ENCODE assay signal across 17 cellular contexts in the genomic region with DNA sequence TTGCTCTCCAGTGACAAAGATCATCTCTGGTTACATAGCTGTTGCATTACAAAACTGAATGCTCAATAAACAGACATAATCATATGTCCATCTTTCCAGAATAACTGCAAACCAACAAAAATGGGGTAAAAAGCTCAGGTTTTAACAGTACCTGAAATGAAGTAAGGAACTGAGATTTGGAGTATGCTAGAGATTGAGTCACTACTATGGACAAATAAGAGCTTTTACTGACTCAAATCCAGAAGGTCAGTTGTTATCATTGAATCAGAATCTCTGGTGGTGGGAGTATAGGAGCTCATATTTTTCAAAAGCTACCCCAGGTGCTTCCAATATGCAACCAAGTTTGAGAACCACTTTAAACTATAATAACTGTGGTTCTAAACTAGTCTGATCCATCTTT.
"Had no signal": no experiment of that assay in that cellular context is flagged by ENCODE, and none has a peak within 500 bp of the region (broad histone marks: within the 10 kb centered on the region; RNA-seq: fewer than 3 reads in every experiment).

No MANE protein-coding gene starts in this region.

- H3K27ac ChIP-seq: hepatocyte, parathyroid adenoma, thoracic aorta had no signal

- H3K36me3 Mint-ChIP-seq: natural killer cell had no signal

- H3K27me3 Mint-ChIP-seq: activated T-cell treated with anti-CD3 and anti-CD28 coated beads, Interleukin-2, amount 50 U/mL, for 24 hours; effector memory CD8-positive, alpha-beta T cell had no signal

- H3K4me3 ChIP-seq: hepatocyte, mucosa of descending colon, smooth muscle cell, thoracic aorta had no signal

- H3K9me3 ChIP-seq: mucosa of descending colon, thoracic aorta had no signal

- H2AFZ ChIP-seq: hepatocyte, parathyroid adenoma had no signal

- ATAC-seq: effector memory CD8-positive, alpha-beta T cell; mucosa of descending colon; natural killer cell; sciatic nerve had no signal

- H3K36me3 ChIP-seq: thoracic aorta had no signal

- H3K27me3 ChIP-seq: hepatocyte had no signal

- H3K9ac ChIP-seq: parathyroid adenoma had no signal

- H3K4me3 Mint-ChIP-seq: activated T-cell treated with anti-CD3 and anti-CD28 coated beads, Interleukin-2, amount 50 U/mL, for 24 hours; effector memory CD8-positive, alpha-beta T cell; natural killer cell had no signal

- H3K9me3 Mint-ChIP-seq: activated T-cell treated with anti-CD3 and anti-CD28 coated beads, Interleukin-2, amount 50 U/mL, for 24 hours; effector memory CD8-positive, alpha-beta T cell; natural killer cell had no signal

- H3K4me2 ChIP-seq: hepatocyte, smooth muscle cell had no signal

- DNase-seq: activated CD4-positive, alpha-beta T cell treated with anti-CD3 and anti-CD28 coated beads, Interleukin-2, amount 50 U/mL, for 4 hours; activated effector memory CD4-positive, alpha-beta T cell treated with Interleukin-2 at 50 U/mL for 16 hours; activated T-cell treated with anti-CD3 and anti-CD28 coated beads, Interleukin-2, amount 50 U/mL, for 24 hours; anterior cingulate cortex; caudate nucleus; effector memory CD8-positive, alpha-beta T cell; foreskin fibroblast; mesenchymal stem cell; mucosa of descending colon; natural killer cell; stimulated activated CD4-positive, alpha-beta T cell treated with anti-CD3 and anti-CD28 coated beads, Interleukin-4, amount 100 ng/mL, for 1 hour; T1000 had no signal
